ENCODE assay signal across 23 cellular contexts in genomic region chr1:153746174-153746573, GRCh38.
"Had no signal": no experiment of that assay in that cellular context is flagged by ENCODE, and none has a peak within 500 bp of the region (broad histone marks: within the 10 kb centered on the region; RNA-seq: fewer than 3 reads in every experiment).

No MANE protein-coding gene starts in this region.

- DNase-seq: activated CD4-positive, alpha-beta memory T cell treated with anti-CD3 and anti-CD28 coated beads for 36 hours; activated CD8-positive, alpha-beta memory T cell treated with anti-CD3 and anti-CD28 coated beads, Interleukin-2, amount 10 ng/mL, durations not matched to agents 7 days and 5 days; activated naive CD4-positive, alpha-beta T cell; activated naive CD8-positive, alpha-beta T cell treated with anti-CD3 and anti-CD28 coated beads, Interleukin-2, amount 10 ng/mL, durations not matched to agents 7 days and 5 days; caudate nucleus; dorsolateral prefrontal cortex; foreskin fibroblast; kidney; midbrain; occipital lobe; stimulated activated CD4-positive, alpha-beta T cell treated with anti-CD3 and anti-CD28 coated beads, Interleukin-12 subunit alpha, Interleukin-12 subunit beta, amount 100 ng/mL, for 4 hours; stimulated activated CD4-positive, alpha-beta T cell treated with anti-CD3 and anti-CD28 coated beads, Interleukin-1b, Interleukin-23, amount 100 ng/mL, for 48 hours; stimulated activated naive CD8-positive, alpha-beta T cell treated with anti-CD3 and anti-CD28 coated beads, Interleukin-15, Interleukin-2, amounts not matched to agents 100 U/mL and 50 U/mL, for 24 hours; substantia nigra; T-helper 2 cell; trophoblast cell; WERI-Rb-1 had no signal

- H3K27me3 Mint-ChIP-seq: activated CD4-positive, alpha-beta memory T cell treated with anti-CD3 and anti-CD28 coated beads for 36 hours; activated CD8-positive, alpha-beta memory T cell treated with anti-CD3 and anti-CD28 coated beads, Interleukin-2, amount 10 ng/mL, durations not matched to agents 7 days and 5 days; activated naive CD8-positive, alpha-beta T cell treated with anti-CD3 and anti-CD28 coated beads, Interleukin-2, amount 10 ng/mL, durations not matched to agents 7 days and 5 days; activated T-helper 17 cell treated with anti-CD3 and anti-CD28 coated beads, Interleukin-2, amount 50 U/mL, for 72 hours; brain had no signal

- H3K9me3 Mint-ChIP-seq: activated CD4-positive, alpha-beta memory T cell treated with anti-CD3 and anti-CD28 coated beads for 36 hours; activated naive CD8-positive, alpha-beta T cell treated with anti-CD3 and anti-CD28 coated beads, Interleukin-2, amount 10 ng/mL, durations not matched to agents 7 days and 5 days; activated T-helper 17 cell treated with anti-CD3 and anti-CD28 coated beads, Interleukin-2, amount 50 U/mL, for 72 hours; brain; nephron had no signal

- H3K27ac Mint-ChIP-seq: activated CD4-positive, alpha-beta memory T cell treated with anti-CD3 and anti-CD28 coated beads for 36 hours; activated CD8-positive, alpha-beta memory T cell treated with anti-CD3 and anti-CD28 coated beads, Interleukin-2, amount 10 ng/mL, durations not matched to agents 7 days and 5 days; activated naive CD8-positive, alpha-beta T cell treated with anti-CD3 and anti-CD28 coated beads, Interleukin-2, amount 10 ng/mL, durations not matched to agents 7 days and 5 days; activated T-helper 17 cell treated with anti-CD3 and anti-CD28 coated beads, Interleukin-2, amount 50 U/mL, for 72 hours had no signal

- H3K4me3 Mint-ChIP-seq: activated CD4-positive, alpha-beta memory T cell treated with anti-CD3 and anti-CD28 coated beads for 36 hours; activated CD8-positive, alpha-beta memory T cell treated with anti-CD3 and anti-CD28 coated beads, Interleukin-2, amount 10 ng/mL, durations not matched to agents 7 days and 5 days; activated naive CD8-positive, alpha-beta T cell treated with anti-CD3 and anti-CD28 coated beads, Interleukin-2, amount 10 ng/mL, durations not matched to agents 7 days and 5 days; activated T-helper 17 cell treated with anti-CD3 and anti-CD28 coated beads, Interleukin-2, amount 50 U/mL, for 72 hours; brain; nephron had no signal

- H3K27ac ChIP-seq: dorsolateral prefrontal cortex, epithelial cell of prostate, vagina, WERI-Rb-1 had no signal

- H3K4me3 ChIP-seq: dorsolateral prefrontal cortex, vagina had no signal

- H3K27me3 ChIP-seq: dorsolateral prefrontal cortex, vagina had no signal

- ATAC-seq: activated CD8-positive, alpha-beta memory T cell treated with anti-CD3 and anti-CD28 coated beads, Interleukin-2, amount 10 ng/mL, durations not matched to agents 7 days and 5 days; activated T-helper 17 cell treated with anti-CD3 and anti-CD28 coated beads, Interleukin-2, amount 50 U/mL, for 72 hours; left lobe of liver; stimulated activated naive CD8-positive, alpha-beta T cell treated with anti-CD3 and anti-CD28 coated beads, Interleukin-15, Interleukin-2, amounts not matched to agents 100 U/mL and 50 U/mL, for 24 hours had no signal

- H3K9me3 ChIP-seq: vagina had no signal
